ENCODE assay signal across 16 cellular contexts in genomic region chr3:4071481-4072184, GRCh38.
A peak's percentile ranks its signal among the peaks of the same experiment; 100 is the strongest.
DNase-seq lines count a peak whose midpoint lies in the region; ATAC-seq and TF ChIP-seq lines count a peak whose summit lies in the region.
"Had no signal": no experiment of that assay in that cellular context is flagged by ENCODE, and none has a peak within 500 bp of the region (broad histone marks: within the 10 kb centered on the region; RNA-seq: fewer than 3 reads in every experiment).

No MANE protein-coding gene starts in this region.

- no peak overlapping the region for H3K27ac ChIP-seq in epithelial cell of prostate
- H3K27ac ChIP-seq: C4-2B, HL-60 had no signal

- peaks cover 6% of the 10 kb centered on the region for H3K36me3 Mint-ChIP-seq in nephron progenitor cell (ENCODE audit: low read depth)

- H3K27ac Mint-ChIP-seq in nephron progenitor cell = no peak overlapping the region

- ATAC-seq in GM18498 (IDR thresholded peaks at IDR 0.05; ENCODE audit: unreplicated experiment) = no peak

- peak; percentile 44 for DNase-seq in H4 (ENCODE audit: low spot score)
- peak; percentile 17 for DNase-seq in NCI-H69 (lab: John Stamatoyannopoulos, UW)
- peak; percentile 10 for DNase-seq in epithelial cell of prostate (ENCODE audit: low read depth, low spot score)
- peak; percentile 51 for DNase-seq in nephron progenitor cell
- DNase-seq in NCI-H446 treated with DMSO at 0.1 percent for 48 hours (lab: John Stamatoyannopoulos, UW) = no peak
- DNase-seq in stimulated activated naive CD4-positive, alpha-beta T cell treated with Interleukin-2 at 50 U/mL for 16 hours (lab: John Stamatoyannopoulos, UW) = no peak
- DNase-seq in activated CD8-positive, alpha-beta memory T cell treated with anti-CD3 and anti-CD28 coated beads, Interleukin-2, amount 50 U/mL, for 48 hours = no peak
- DNase-seq: activated T-cell treated with anti-CD3 and anti-CD28 coated beads, Interleukin-2, amount 50 U/mL, for 48 hours; amniotic stem cell; erythroblast; head of caudate nucleus; NCI-H2029 treated with DMSO at 0.1 percent for 48 hours; small intestine had no signal

- no peak overlapping the region for H3K4me3 Mint-ChIP-seq in nephron progenitor cell

- peaks cover 46% of the 10 kb centered on the region for H3K9me3 Mint-ChIP-seq in nephron progenitor cell

- H3K27me3 Mint-ChIP-seq in nephron progenitor cell (ENCODE audit: low read depth, poor library complexity) = peaks cover 6% of the 10 kb centered on the region

- no peak for TF ChIP-seq CTCF in nephron progenitor cell (IDR thresholded peaks at IDR 0.05)

- H3K4me1 Mint-ChIP-seq in nephron progenitor cell = peaks cover 36% of the 10 kb centered on the region

Comparison
In these comparisons a context has a peak if more than half of its experiments do, and no peak if none do; other contexts are left out.
1. DNase-seq: peak in H4 (single experiment), NCI-H69 (single experiment), epithelial cell of prostate (single experiment) and nephron progenitor cell (single experiment); none in NCI-H446 treated with DMSO at 0.1 percent for 48 hours (single experiment), stimulated activated naive CD4-positive, alpha-beta T cell treated with Interleukin-2 at 50 U/mL for 16 hours (single experiment) and activated CD8-positive, alpha-beta memory T cell treated with anti-CD3 and anti-CD28 coated beads, Interleukin-2, amount 50 U/mL, for 48 hours (single experiment).